Comparison of ENCODE assay signal across 11 cellular contexts in genomic region chr9:33750839-33751339, GRCh38. TPM values are rescaled to one million over a fixed set of nuclear protein-coding genes. Genes with fewer than 3 reads are reported as not detected.
DNase-seq lines count a peak whose midpoint lies in the region; ATAC-seq and TF ChIP-seq lines count a peak whose summit lies in the region.
"Had no signal": no experiment of that assay in that cellular context is flagged by ENCODE, and none has a peak within 500 bp of the region (broad histone marks: within the 10 kb centered on the region; RNA-seq: fewer than 3 reads in every experiment).

No MANE protein-coding gene starts in this region.

- H3K4me3 ChIP-seq in BE2C (ENCODE audit: low read depth, low read length) (peak overlapping the region; percentile 85), duodenal mucosa (ENCODE audit: low read depth in 1 of 2, low read length in 2 of 2) (peak overlapping the region; percentile 73 to 74), mucosa of stomach (ENCODE audit: low read length) (peak overlapping the region; percentile 33)
- H3K4me3 ChIP-seq: lung had no signal

- H3K27ac Mint-ChIP-seq in osteocyte (ENCODE audit: unreplicated experiment), result no peak overlapping the region

- ATAC-seq in GM19351 (IDR thresholded peaks at IDR 0.05; ENCODE audit: unreplicated experiment), result no peak
- ATAC-seq in HG03439 (IDR thresholded peaks at IDR 0.05; ENCODE audit: unreplicated experiment), result no peak

- H3K4me3 Mint-ChIP-seq in osteocyte (ENCODE audit: unreplicated experiment), result no peak overlapping the region

- TF ChIP-seq CTCF in BE2C (IDR thresholded peaks at IDR 0.05; ENCODE audit: low read depth, low read length) (no peak), osteocyte (IDR thresholded peaks at IDR 0.05) (no peak), GM10266 (IDR thresholded peaks at IDR 0.05; ENCODE audit: control insufficient read depth, insufficient read depth, low read depth, missing control alignments) (no peak)

- H3K36me3 Mint-ChIP-seq in osteocyte (ENCODE audit: unreplicated experiment), result no peaks in the 10 kb centered on the region

- H3K27me3 Mint-ChIP-seq in osteocyte (ENCODE audit: unreplicated experiment), result peaks cover 30% of the 10 kb centered on the region

- peaks cover 10% of the 10 kb centered on the region for H3K4me1 Mint-ChIP-seq in osteocyte (ENCODE audit: unreplicated experiment)

- H3K9ac ChIP-seq in duodenal mucosa (ENCODE audit: low read depth in 1 of 2, low read length in 2 of 2) (peak overlapping the region; percentile 62 to 63), mucosa of stomach (ENCODE audit: low read length) (peak overlapping the region; percentile 62)

- H3K27ac ChIP-seq in duodenal mucosa (ENCODE audit: low read depth, low read length), result peak overlapping the region; percentile 37

- H3K9me3 ChIP-seq in BE2C (peaks cover 4% of the 10 kb centered on the region; the same call in 1 of the 2 replicates), duodenal mucosa (ENCODE audit: control insufficient read depth in 1 of 2, low read length in 2 of 2) (no peaks in the 10 kb centered on the region), mucosa of stomach (ENCODE audit: control insufficient read depth, low read length) (no peaks in the 10 kb centered on the region)

- peak; percentile 72 for DNase-seq in BE2C
- peak; percentile 2 for DNase-seq in HuH-7.5 (ENCODE audit: low spot score)
- no peak for DNase-seq in osteocyte (ENCODE audit: extremely low spot score, unreplicated experiment)
- DNase-seq in GM10266 (ENCODE audit: extremely low spot score), result no peak
- DNase-seq: aorta had no signal

- H3K9me3 Mint-ChIP-seq in osteocyte (ENCODE audit: unreplicated experiment), result no peaks in the 10 kb centered on the region

- no peaks in the 10 kb centered on the region; the same call in 1 of the 2 replicates for H3K27me3 ChIP-seq in BE2C
- H3K27me3 ChIP-seq in duodenal mucosa (ENCODE audit: control insufficient read depth in 1 of 2, insufficient read depth in 2 of 2, low read length in 2 of 2), result no peaks in the 10 kb centered on the region
- H3K27me3 ChIP-seq in mucosa of stomach (ENCODE audit: control insufficient read depth, insufficient read depth, low read length), result peaks cover 11% of the 10 kb centered on the region

- no peaks in the 10 kb centered on the region; the same call in 1 of the 2 replicates for H3K36me3 ChIP-seq in BE2C
- H3K36me3 ChIP-seq in duodenal mucosa (ENCODE audit: control insufficient read depth in 1 of 2, insufficient read depth in 2 of 2, low read length in 2 of 2), result no peaks in the 10 kb centered on the region
- H3K36me3 ChIP-seq in mucosa of stomach (ENCODE audit: control insufficient read depth, insufficient read depth, low read length), result no peaks in the 10 kb centered on the region

- H3K4me1 ChIP-seq in BE2C (peaks cover 11% of the 10 kb centered on the region), duodenal mucosa (ENCODE audit: control insufficient read depth in 1 of 2, insufficient read depth in 2 of 2, low read length in 2 of 2) (peaks cover 0 to 8% of the 10 kb centered on the region in 2 donors), mucosa of stomach (ENCODE audit: control insufficient read depth, insufficient read depth, low read length) (peaks cover 8% of the 10 kb centered on the region)

RNA-seq across cellular contexts. Expression of gene PRSS3, which starts 44.5 kb away (rescaled TPM):
- polyA plus RNA-seq in BE2C (2012; ENCODE audit: insufficient read depth, insufficient read length, low read depth), result 116 TPM
- total RNA-seq in osteocyte, result not detected in 2 replicates
- total RNA-seq: aorta, NCI-H460 had no signal

Comparison
In these comparisons a context has a peak if more than half of its experiments do, and no peak if none do; other contexts are left out.
1. DNase-seq: peak in BE2C (single experiment) and HuH-7.5 (single experiment); none in osteocyte (single experiment) and GM10266 (single experiment).
2. H3K4me3 ChIP-seq: peak in every context shown above with its lines; median percentile 85 in BE2C; 74 in duodenal mucosa; 33 in mucosa of stomach.